1 cellular context compared by ENCODE assay signal in genomic region chr17:19337712-19338023, GRCh38.
TF ChIP-seq lines count a peak whose summit lies in the region.

No MANE protein-coding gene starts in this region.

TF ChIP-seq in GM23338, 12 proteins besides CTCF, POLR2A, EP300 and RAD21 (continued from another document):
- TF ChIP-seq REST (IDR thresholded peaks at IDR 0.05; ENCODE audit: unreplicated experiment) (no peak), JUNB (IDR thresholded peaks at IDR 0.05; ENCODE audit: unreplicated experiment) (no peak), NANOG (IDR thresholded peaks at IDR 0.05; ENCODE audit: borderline replicate concordance) (no peak), CREB1 (CRISPR knock-in tag; IDR thresholded peaks at IDR 0.05; ENCODE audit: low read depth) (no peak), ZNF462 (CRISPR knock-in tag; IDR thresholded peaks at IDR 0.05) (no peak), EZH2phosphoT487 (IDR thresholded peaks at IDR 0.05; ENCODE audit: unreplicated experiment) (no peak), ZNF331 (CRISPR knock-in tag; IDR thresholded peaks at IDR 0.05; ENCODE audit: low read depth) (no peak), EZH2 (IDR thresholded peaks at IDR 0.05; ENCODE audit: low read depth, unreplicated experiment) (no peak)
